Comparison of ENCODE assay signal across 8 cellular contexts in genomic region chr19:6087074-6087506, GRCh38. TPM values are rescaled to one million over a fixed set of nuclear protein-coding genes. Genes with fewer than 3 reads are reported as not detected.
DNase-seq lines count a peak whose midpoint lies in the region; ATAC-seq and TF ChIP-seq lines count a peak whose summit lies in the region.

No MANE protein-coding gene starts in this region.

- no peaks in the 10 kb centered on the region for H3K9me3 Mint-ChIP-seq in endothelial cell (ENCODE audit: unreplicated experiment)

- H3K79me2 ChIP-seq in GM23248 (ENCODE audit: insufficient read depth) (peaks cover 23% of the 10 kb centered on the region), OCI-LY7 (ENCODE audit: insufficient read depth, low read depth, low read length) (no peaks in the 10 kb centered on the region)

- peak overlapping the region; percentile 78 for H3K27ac ChIP-seq in GM23248
- H3K27ac ChIP-seq in OCI-LY7 (ENCODE audit: low read depth, low read length, poor library complexity, severe bottlenecking), result no peak overlapping the region
- peak overlapping the region; percentile 15 to 62 (median 52) for H3K27ac ChIP-seq in gastrocnemius medialis
- no peak overlapping the region for H3K27ac ChIP-seq in A673 (ENCODE audit: low read depth, low read length, poor library complexity, severe bottlenecking)

- H3K9me3 ChIP-seq in GM23248 (ENCODE audit: low read depth) (no peaks in the 10 kb centered on the region), OCI-LY7 (ENCODE audit: low read length) (no peaks in the 10 kb centered on the region), gastrocnemius medialis (no peaks in the 10 kb centered on the region), A673 (ENCODE audit: low read depth, low read length, poor library complexity, severe bottlenecking) (no peaks in the 10 kb centered on the region)

- POLR2A ChIA-PET in GM10248 (lab: Yijun Ruan, JAX), result no interaction called here
- POLR2A ChIA-PET in OCI-LY7 (lab: Charles Lee), result no interaction called here
- POLR2A ChIA-PET in A673 (lab: Charles Lee; ENCODE audit: low non-redundant PET), result no interaction called here

- peaks cover 51% of the 10 kb centered on the region for H3F3A ChIP-seq in GM23248 (ENCODE audit: insufficient read depth)

- intact Hi-C loops in OCI-LY7 (cut with micrococcal nuclease; ENCODE audit: unreplicated experiment) (no loop called here), gastrocnemius medialis (cut with DNase I; ENCODE audit: low total_unique reads) (no loop called here), A673 (cut with micrococcal nuclease; ENCODE audit: unreplicated experiment) (no loop called here)

- BruUV-seq in OCI-LY7 (replicated peaks; lab: Mats Ljungman, UMichigan) (no TSS peak), A673 (replicated peaks; lab: Mats Ljungman, UMichigan) (no TSS peak)

- ATAC-seq in esophagus mucosa, result peak; percentile 3
- no peak for ATAC-seq in gastrocnemius medialis
- ATAC-seq in HG03460 (IDR thresholded peaks at IDR 0.05; ENCODE audit: unreplicated experiment), result no peak

- no peaks in the 10 kb centered on the region for H3K36me3 Mint-ChIP-seq in endothelial cell (ENCODE audit: low read depth, unreplicated experiment)

- no peaks in the 10 kb centered on the region for H4K20me1 ChIP-seq in GM23248 (ENCODE audit: insufficient read depth)
- peaks cover 6% of the 10 kb centered on the region; the same call in 1 of the 2 replicates for H4K20me1 ChIP-seq in OCI-LY7 (ENCODE audit: insufficient read depth, low read length)

- H3K9ac ChIP-seq in GM23248, result peak overlapping the region; percentile 70

- no peak for TF ChIP-seq POLR2A in gastrocnemius medialis (IDR thresholded peaks at IDR 0.05)

- TF ChIP-seq CTCF in GM10248 (IDR thresholded peaks at IDR 0.05; ENCODE audit: control extremely low read depth, extremely low read depth, low read depth, missing control alignments) (no peak), OCI-LY7 (conservative IDR thresholded peaks at IDR 0.05; ENCODE audit: low read length) (no peak), gastrocnemius medialis (IDR thresholded peaks at IDR 0.05 in 4 of 5, conservative IDR thresholded peaks at IDR 0.05 in 1 of 5) (no peak), endothelial cell (IDR thresholded peaks at IDR 0.05; ENCODE audit: unreplicated experiment) (no peak), A673 (conservative IDR thresholded peaks at IDR 0.05; ENCODE audit: low read depth, low read length) (no peak)

- H3K36me3 ChIP-seq in GM23248 (ENCODE audit: low read depth) (no peaks in the 10 kb centered on the region), OCI-LY7 (ENCODE audit: insufficient read depth, low read length) (no peaks in the 10 kb centered on the region), gastrocnemius medialis (no peaks in the 10 kb centered on the region), A673 (ENCODE audit: insufficient read depth, low read length, poor library complexity, severe bottlenecking) (no peaks in the 10 kb centered on the region)

- H3K4me3 Mint-ChIP-seq in endothelial cell (ENCODE audit: unreplicated experiment), result no peak overlapping the region

- peak overlapping the region; percentile 55 for H3K4me2 ChIP-seq in GM23248 (ENCODE audit: unreplicated experiment)
- H3K4me2 ChIP-seq in OCI-LY7 (ENCODE audit: low read length), result peak overlapping the region; percentile 43

- peak; percentile 68 for DNase-seq in GM10248 (ENCODE audit: extremely low spot score)
- no peak for DNase-seq in GM23248
- peak; percentile 56 for DNase-seq in OCI-LY7 (ENCODE audit: low spot score)
- DNase-seq in gastrocnemius medialis, result no peak
- no peak for DNase-seq in endothelial cell (ENCODE audit: low spot score)
- no peak for DNase-seq in A673 (ENCODE audit: low spot score)

- H3K27ac Mint-ChIP-seq in endothelial cell (ENCODE audit: unreplicated experiment), result no peak overlapping the region

- peaks cover 7% of the 10 kb centered on the region for H3K27me3 Mint-ChIP-seq in endothelial cell (ENCODE audit: unreplicated experiment)

- H3K27me3 ChIP-seq in GM23248 (replicated peaks; ENCODE audit: insufficient read depth) (no peaks in the 10 kb centered on the region), gastrocnemius medialis (peaks cover 0 to 2% (median 0%) of the 10 kb centered on the region in 3 donors), A673 (replicated peaks; ENCODE audit: insufficient read depth, low read depth, low read length, poor library complexity) (no peaks in the 10 kb centered on the region)

- no peak overlapping the region for H3K4me3 ChIP-seq in GM23248
- no peak overlapping the region for H3K4me3 ChIP-seq in OCI-LY7 (ENCODE audit: low read depth, low read length, poor library complexity, severe bottlenecking)
- no peak overlapping the region for H3K4me3 ChIP-seq in gastrocnemius medialis
- no peak overlapping the region for H3K4me3 ChIP-seq in A673 (ENCODE audit: low read depth, low read length, poor library complexity, severe bottlenecking)

- peaks cover 47% of the 10 kb centered on the region for H3K4me1 ChIP-seq in GM23248 (ENCODE audit: insufficient read depth)
- H3K4me1 ChIP-seq in OCI-LY7 (ENCODE audit: insufficient read depth, low read length, poor library complexity, severe bottlenecking), result peaks cover 21% of the 10 kb centered on the region
- H3K4me1 ChIP-seq in gastrocnemius medialis, result peaks cover 4 to 8% of the 10 kb centered on the region in 2 donors
- peaks cover 28% of the 10 kb centered on the region for H3K4me1 ChIP-seq in A673 (ENCODE audit: insufficient read depth, low read length, poor library complexity, severe bottlenecking)

- CTCF ChIA-PET in GM10248 (lab: Yijun Ruan, JAX), result interaction anchor here (0.9 to 1.5 kb wide), 6 partner anchors 11 to 132 kb away, joined by 3 to 11 read pairs (median 4); no protein-coding TSS in a partner anchor
- CTCF ChIA-PET in OCI-LY7 (lab: Charles Lee; ENCODE audit: unreplicated experiment), result interaction anchor here (0.6 kb wide), 1 partner anchor 48 kb away, joined by 4 read pairs; no protein-coding TSS in a partner anchor
- CTCF ChIA-PET in A673 (lab: Charles Lee), result interaction anchor here (0.5 kb wide), 1 partner anchor 307 kb away, joined by 16 read pairs; no protein-coding TSS in a partner anchor

- WGBS in GM23248 (ENCODE audit: low coverage in 1 of 2, low lambda C conversion rate in 2 of 2, missing lambda C conversion rate in 2 of 2), 2 experiments, result 37 to 44% methylated on average over 9 of the region's 9 CpGs

- in situ Hi-C loops in GM23248 (cut with MboI), result no loop called here
- in situ Hi-C loops in gastrocnemius medialis (cut with MboI; ENCODE audit: low sequenced_read_pairs in 4 of 4), result no loop called here

- peaks cover 2% of the 10 kb centered on the region for H3K4me1 Mint-ChIP-seq in endothelial cell (ENCODE audit: unreplicated experiment)

- H2AFZ ChIP-seq in GM23248, result no peak overlapping the region
- peak overlapping the region; percentile 56; the same call in 1 of the 2 replicates for H2AFZ ChIP-seq in OCI-LY7 (ENCODE audit: low read length)

- no peaks in the 10 kb centered on the region for H3K9me2 ChIP-seq in GM23248 (ENCODE audit: insufficient read depth)
- H3K9me2 ChIP-seq in OCI-LY7 (ENCODE audit: insufficient read depth, low read length), result no peaks in the 10 kb centered on the region

RNA-seq across cellular contexts. Expression of gene RFX2, which starts 23.2 kb away (rescaled TPM):
- 10.2 and 13.1 TPM in 2 replicates for total RNA-seq in GM23248 (2014; rRNA removed; shearing (Covaris generic))
- polyA plus RNA-seq in GM23248 (2016; fragmentation: Nextera tagmentation; extraction: Ambion mirVana), result 11.3 and 11.7 TPM in 2 replicates
- total RNA-seq in OCI-LY7 (2014; rRNA removed; shearing (Covaris generic)), result 11.8 and 13.7 TPM in 2 replicates
- total RNA-seq in OCI-LY7 (2022) (11.0 and 12.1 TPM in 2 replicates), esophagus mucosa (4.5 TPM), gastrocnemius medialis (10 to 100 TPM in 1 of 4 donors, 1 to 10 TPM in 2, under 1 TPM in 1; 0.31 to 10.5 (median 2.2) TPM), endothelial cell (ENCODE audit: unreplicated experiment) (1.2 TPM), A673 (2021) (11.7 and 11.8 TPM in 2 replicates)

RNA-seq across cellular contexts. Expression of gene ACSBG2, which starts 48.4 kb away (rescaled TPM):
- total RNA-seq in GM23248 (2014; rRNA removed; shearing (Covaris generic)), result not detected in 2 replicates
- not detected in 2 replicates for polyA plus RNA-seq in GM23248 (2016; fragmentation: Nextera tagmentation; extraction: Ambion mirVana)
- not detected in 2 replicates for total RNA-seq in OCI-LY7 (2014; rRNA removed; shearing (Covaris generic))
- total RNA-seq in OCI-LY7 (2022), result not detected in 2 replicates
- not detected for total RNA-seq in esophagus mucosa
- total RNA-seq in gastrocnemius medialis, result not detected
- total RNA-seq in endothelial cell (ENCODE audit: unreplicated experiment), result not detected
- total RNA-seq in A673 (2021), result not detected in 2 replicates

Comparison
In these comparisons a context has a peak if more than half of its experiments do, and no peak if none do; other contexts are left out.
1. DNase-seq: peak in GM10248 (single experiment) and OCI-LY7 (single experiment); none in GM23248 (single experiment), gastrocnemius medialis (0 of 2), endothelial cell (single experiment) and A673 (single experiment).
2. H3K27ac ChIP-seq: peak in GM23248 (single experiment) and gastrocnemius medialis (4 of 4); none in OCI-LY7 (single experiment) and A673 (single experiment).